In genomic region chr4:153114771-153115321, GRCh38 we compare ENCODE assay signal across 8 cellular contexts.
DNase-seq lines count a peak whose midpoint lies in the region; ATAC-seq and TF ChIP-seq lines count a peak whose summit lies in the region.

No MANE protein-coding gene starts in this region.

- no peaks in the 10 kb centered on the region for H3K9me3 ChIP-seq in HCT116 (ENCODE audit: control insufficient read depth in 1 of 2, insufficient read depth in 1 of 2, low read depth in 1 of 2, low read length in 2 of 2)

- POLR2A ChIA-PET in HCT116 (lab: Charles Lee): no interaction called here

- peaks cover 10 to 26% of the 10 kb centered on the region in 2 experiments for H3K4me1 ChIP-seq in HCT116 (ENCODE audit: control insufficient read depth in 1 of 2, insufficient read depth in 2 of 2, low read length in 2 of 2)

- no peaks in the 10 kb centered on the region for H3K27me3 ChIP-seq in HCT116 (ENCODE audit: insufficient read depth, low read length)

- H3K4me2 ChIP-seq in HCT116 (ENCODE audit: low read length): peak overlapping the region; percentile 84

- H3K36me3 ChIP-seq in HCT116 (ENCODE audit: control insufficient read depth in 1 of 2, insufficient read depth in 2 of 2, low read length in 2 of 2): no peaks in the 10 kb centered on the region

- no peaks in the 10 kb centered on the region for H4K20me1 ChIP-seq in HCT116 (ENCODE audit: insufficient read depth)

- peak overlapping the region; percentile 97 for H2AFZ ChIP-seq in HCT116 (ENCODE audit: low read depth, low read length, poor library complexity, severe bottlenecking)

- H3K4me3 ChIP-seq in HCT116 (replicated peaks in 1 of 2; ENCODE audit: low read depth in 1 of 2, low read length in 2 of 2): peak overlapping the region; percentile 6 to 49; a peak in 1 of 4 replicates

- RAD21 ChIA-PET in HCT116 (lab: Charles Lee; ENCODE audit: low non-redundant PET in 1 of 2, low total read pairs in 2 of 2, uncharacterized antibody in 2 of 2, unreplicated experiment in 2 of 2): interaction anchor here in 1 of 2 experiments (0.7 kb wide), 1 partner anchor 13 kb away, joined by 5 read pairs; no protein-coding TSS in a partner anchor

- no peak overlapping the region for H3K27ac Mint-ChIP-seq in activated CD4-positive, alpha-beta T cell treated with anti-CD3 and anti-CD28 coated beads, Interleukin-2, amount 10 ng/mL, durations not matched to agents 24 days and 14 days
- no peak overlapping the region for H3K27ac Mint-ChIP-seq in effector memory CD8-positive, alpha-beta T cell

- no peaks in the 10 kb centered on the region for H3K36me3 Mint-ChIP-seq in activated CD4-positive, alpha-beta T cell treated with anti-CD3 and anti-CD28 coated beads, Interleukin-2, amount 10 ng/mL, durations not matched to agents 24 days and 14 days (ENCODE audit: low read depth)
- peaks cover 6% of the 10 kb centered on the region for H3K36me3 Mint-ChIP-seq in effector memory CD8-positive, alpha-beta T cell (ENCODE audit: insufficient read depth)

- TF ChIP-seq POLR2A in HCT116 (IDR thresholded peaks at IDR 0.05; ENCODE audit: borderline replicate concordance, extremely low read depth, insufficient read depth, insufficient read length): no peak

- no peak for TF ChIP-seq RAD21 in HCT116 (IDR thresholded peaks at IDR 0.05; ENCODE audit: low read depth)

- no TSS peak for BruUV-seq in HCT116 (replicated peaks; lab: Mats Ljungman, UMichigan)

- CTCF ChIA-PET in HCT116 (lab: Charles Lee): interaction anchor here (1.3 to 1.6 kb wide), 3 partner anchors 13 to 534 kb away, joined by 3 to 7 read pairs (median 4); no protein-coding TSS in a partner anchor

- peaks cover 6% of the 10 kb centered on the region for H3K27me3 Mint-ChIP-seq in activated CD4-positive, alpha-beta T cell treated with anti-CD3 and anti-CD28 coated beads, Interleukin-2, amount 10 ng/mL, durations not matched to agents 24 days and 14 days
- H3K27me3 Mint-ChIP-seq in effector memory CD8-positive, alpha-beta T cell: no peaks in the 10 kb centered on the region

- peak overlapping the region; percentile 39 for H3K27ac ChIP-seq in HCT116 (ENCODE audit: low read depth, low read length)

- intact Hi-C loops in HCT116 (cut with micrococcal nuclease): no loop called here
- intact Hi-C loops in activated CD4-positive, alpha-beta T cell treated with anti-CD3 and anti-CD28 coated beads, Interleukin-2, amount 10 ng/mL, durations not matched to agents 24 days and 14 days (cut with micrococcal nuclease): loop anchor here (1.0 to 10.0 kb wide), 3 partner anchors 38 to 1230 kb away; no protein-coding TSS in a partner anchor

- H3K79me2 ChIP-seq in HCT116 (ENCODE audit: insufficient read depth, low read length): no peaks in the 10 kb centered on the region

- 0 out of 2 replicates have a peak overlapping the region, but pooled peaks have one; percentile 37 for H3K9ac ChIP-seq in HCT116 (ENCODE audit: low read length)

- H3K4me3 Mint-ChIP-seq in activated CD4-positive, alpha-beta T cell treated with anti-CD3 and anti-CD28 coated beads, Interleukin-2, amount 10 ng/mL, durations not matched to agents 24 days and 14 days: no peak overlapping the region
- peak overlapping the region in 1 of 2 donors; percentile 67 for H3K4me3 Mint-ChIP-seq in effector memory CD8-positive, alpha-beta T cell

- DNase-seq in HCT116 (ENCODE audit: low read depth, low spot score): peak; percentile 69
- DNase-seq in activated CD4-positive, alpha-beta T cell treated with anti-CD3 and anti-CD28 coated beads, Interleukin-2, amount 10 ng/mL, durations not matched to agents 24 days and 14 days: peak; percentile 79
- DNase-seq in effector memory CD8-positive, alpha-beta T cell: no peak
- peak; percentile 51 to 54 for DNase-seq in stimulated activated CD4-positive, alpha-beta T cell treated with anti-CD3 and anti-CD28 coated beads, Interleukin-2, amount 100 ng/mL, for 24 hours
- no peak for DNase-seq in occipital lobe (lab: John Stamatoyannopoulos, UW)
- DNase-seq in NCI-H774 (lab: John Stamatoyannopoulos, UW): no peak
- no peak for DNase-seq in NCI-H2081 treated with DMSO at 0.1 percent for 48 hours (lab: John Stamatoyannopoulos, UW)
- no peak for DNase-seq in DMS114 treated with DMSO at 0.1 percent for 48 hours (lab: John Stamatoyannopoulos, UW; ENCODE audit: unreplicated experiment)

- H3K9me3 Mint-ChIP-seq in activated CD4-positive, alpha-beta T cell treated with anti-CD3 and anti-CD28 coated beads, Interleukin-2, amount 10 ng/mL, durations not matched to agents 24 days and 14 days: no peaks in the 10 kb centered on the region
- no peaks in the 10 kb centered on the region for H3K9me3 Mint-ChIP-seq in effector memory CD8-positive, alpha-beta T cell

- H3K4me1 Mint-ChIP-seq in activated CD4-positive, alpha-beta T cell treated with anti-CD3 and anti-CD28 coated beads, Interleukin-2, amount 10 ng/mL, durations not matched to agents 24 days and 14 days: peaks cover 9% of the 10 kb centered on the region
- peaks cover 8 to 14% of the 10 kb centered on the region in 2 donors for H3K4me1 Mint-ChIP-seq in effector memory CD8-positive, alpha-beta T cell (ENCODE audit: low read depth in 2 of 2)

- no peak for TF ChIP-seq CTCF in HCT116 (IDR thresholded peaks at IDR 0.05 in 2 of 3, conservative IDR thresholded peaks at IDR 0.05 in 1 of 3; ENCODE audit: borderline replicate concordance in 1 of 3, insufficient read depth in 1 of 3, low read depth in 2 of 3, low read length in 2 of 3)

- peak; percentile 65 for ATAC-seq in HCT116
- ATAC-seq in effector memory CD8-positive, alpha-beta T cell (replicated peaks): peak; percentile 33

- H3K9me2 ChIP-seq in HCT116 (ENCODE audit: insufficient read depth): no peaks in the 10 kb centered on the region

TF ChIP-seq in HCT116, 20 proteins besides CTCF, POLR2A, EP300 and RAD21 (continues in another document):
- TF ChIP-seq EGR1 (IDR thresholded peaks at IDR 0.05; ENCODE audit: low read depth): no peak
- TF ChIP-seq, protein P1, sequence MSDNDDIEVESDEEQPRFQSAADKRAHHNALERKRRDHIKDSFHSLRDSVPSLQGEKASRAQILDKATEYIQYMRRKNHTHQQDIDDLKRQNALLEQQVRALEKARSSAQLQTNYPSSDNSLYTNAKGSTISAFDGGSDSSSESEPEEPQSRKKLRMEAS (IDR thresholded peaks at IDR 0.05): peak; percentile 40; the same call in 1 of the 2 replicates
- no peak for TF ChIP-seq EZH2phosphoT487 (IDR thresholded peaks at IDR 0.05; ENCODE audit: borderline replicate concordance)
- no peak for TF ChIP-seq ATF3 (IDR thresholded peaks at IDR 0.05)
- TF ChIP-seq REST (IDR thresholded peaks at IDR 0.05; ENCODE audit: low read depth): no peak
- TF ChIP-seq ZNF274 (IDR thresholded peaks at IDR 0.05; ENCODE audit: low read depth, low read length): no peak
- TF ChIP-seq ZFX (IDR thresholded peaks at IDR 0.05): no peak
- TF ChIP-seq ELF1 (IDR thresholded peaks at IDR 0.05; ENCODE audit: borderline replicate concordance, low read depth): no peak
- peak; percentile 53; the same call in 1 of the 2 replicates for TF ChIP-seq JUND (IDR thresholded peaks at IDR 0.05)
- TF ChIP-seq FOSL1 (IDR thresholded peaks at IDR 0.05; ENCODE audit: low read depth): peak; percentile 53; the same call in 1 of the 2 replicates
- no peak for TF ChIP-seq POLR2AphosphoS5 (IDR thresholded peaks at IDR 0.05; ENCODE audit: low read depth, low read length)
- no peak for TF ChIP-seq CEBPB (IDR thresholded peaks at IDR 0.05; ENCODE audit: low read depth)
- no peak for TF ChIP-seq CBX3 (IDR thresholded peaks at IDR 0.05; ENCODE audit: low read depth)
- TF ChIP-seq YY1 (IDR thresholded peaks at IDR 0.05; ENCODE audit: extremely low read depth, insufficient replicate concordance, low read depth, low read length): no peak
- peak; percentile 38; the same call in 1 of the 2 replicates for TF ChIP-seq SP1 (IDR thresholded peaks at IDR 0.05; ENCODE audit: low read depth)
- no peak for TF ChIP-seq SIN3A (IDR thresholded peaks at IDR 0.05; ENCODE audit: low read depth)
- no peak for TF ChIP-seq EZH2 (IDR thresholded peaks at IDR 0.05)
- no peak for TF ChIP-seq TCF7L2 (IDR thresholded peaks at IDR 0.05; ENCODE audit: borderline replicate concordance, extremely low read depth, insufficient read depth, insufficient read length)
- no peak for TF ChIP-seq SRF (IDR thresholded peaks at IDR 0.05; ENCODE audit: low read depth)

Comparison
In these comparisons a context has a peak if more than half of its experiments do, and no peak if none do; other contexts are left out.
1. DNase-seq: peak in HCT116 (single experiment), activated CD4-positive, alpha-beta T cell treated with anti-CD3 and anti-CD28 coated beads, Interleukin-2, amount 10 ng/mL, durations not matched to agents 24 days and 14 days (single experiment) and stimulated activated CD4-positive, alpha-beta T cell treated with anti-CD3 and anti-CD28 coated beads, Interleukin-2, amount 100 ng/mL, for 24 hours (2 of 2); none in effector memory CD8-positive, alpha-beta T cell (0 of 3), occipital lobe (single experiment), NCI-H774 (single experiment), NCI-H2081 treated with DMSO at 0.1 percent for 48 hours (single experiment) and DMS114 treated with DMSO at 0.1 percent for 48 hours (single experiment).